14 cellular contexts compared by ENCODE assay signal in genomic region chr5:18740301-18740700, GRCh38.
DNase-seq lines count a peak whose midpoint lies in the region; ATAC-seq lines count a peak whose summit lies in the region.
"Had no signal": no experiment of that assay in that cellular context is flagged by ENCODE, and none has a peak within 500 bp of the region (broad histone marks: within the 10 kb centered on the region; RNA-seq: fewer than 3 reads in every experiment).

No MANE protein-coding gene starts in this region.

- no peak for DNase-seq in memory B cell (ENCODE audit: low spot score in 2 of 2)
- DNase-seq in activated T-helper 2 cell treated with anti-CD3 and anti-CD28 coated beads, Interferon-gamma antibody, Interleukin-2, Interleukin-4, amounts not matched to agents 10 μg/mL and 5 μg/mL and 100 μg/mL, durations not matched to agents 14 hours and 24 hours and 36 hours (ENCODE audit: low spot score) = no peak
- no peak for DNase-seq in NCI-H187 treated with DMSO at 0.1 percent for 48 hours (lab: John Stamatoyannopoulos, UW)
- DNase-seq: activated CD4-positive, CD25-positive, alpha-beta regulatory T cell; activated T-cell treated with anti-CD3 and anti-CD28 coated beads, Interleukin-2, amount 50 U/mL, for 1 hour; anterior cingulate cortex; NCI-H226; sigmoid colon had no signal

- no peaks in the 10 kb centered on the region for H3K9me3 Mint-ChIP-seq in memory B cell
- no peaks in the 10 kb centered on the region for H3K9me3 Mint-ChIP-seq in activated T-helper 2 cell treated with anti-CD3 and anti-CD28 coated beads, Interferon-gamma antibody, Interleukin-2, Interleukin-4, amounts not matched to agents 10 μg/mL and 5 μg/mL and 100 μg/mL, durations not matched to agents 14 hours and 24 hours and 36 hours
- H3K9me3 Mint-ChIP-seq: dendritic cell treated with granulocyte-macrophage colony-stimulating factor and Interleukin-4, amounts not matched to agents 40 ng/mL and 50 ng/mL, for 4 days; neural crest cell had no signal

- intact Hi-C loops in activated T-helper 2 cell treated with anti-CD3 and anti-CD28 coated beads, Interferon-gamma antibody, Interleukin-2, Interleukin-4, amounts not matched to agents 10 μg/mL and 5 μg/mL and 100 μg/mL, durations not matched to agents 14 hours and 24 hours and 36 hours (cut with micrococcal nuclease) = no loop called here

- ATAC-seq in GM18861 (IDR thresholded peaks at IDR 0.05; ENCODE audit: unreplicated experiment) (peak; percentile 37), HG02588 (IDR thresholded peaks at IDR 0.05; ENCODE audit: unreplicated experiment) (peak; percentile 36), HG03469 (IDR thresholded peaks at IDR 0.05; ENCODE audit: unreplicated experiment) (peak; percentile 37), memory B cell (ENCODE audit: low read depth) (no peak), HG03521 (IDR thresholded peaks at IDR 0.05; ENCODE audit: unreplicated experiment) (no peak)

- H3K4me1 Mint-ChIP-seq in memory B cell = peaks cover 31% of the 10 kb centered on the region
- peaks cover 47% of the 10 kb centered on the region for H3K4me1 Mint-ChIP-seq in activated T-helper 2 cell treated with anti-CD3 and anti-CD28 coated beads, Interferon-gamma antibody, Interleukin-2, Interleukin-4, amounts not matched to agents 10 μg/mL and 5 μg/mL and 100 μg/mL, durations not matched to agents 14 hours and 24 hours and 36 hours (ENCODE audit: low read depth)

- peaks cover 13% of the 10 kb centered on the region for H3K36me3 Mint-ChIP-seq in memory B cell
- H3K36me3 Mint-ChIP-seq in activated T-helper 2 cell treated with anti-CD3 and anti-CD28 coated beads, Interferon-gamma antibody, Interleukin-2, Interleukin-4, amounts not matched to agents 10 μg/mL and 5 μg/mL and 100 μg/mL, durations not matched to agents 14 hours and 24 hours and 36 hours (ENCODE audit: low read depth) = peaks cover 42% of the 10 kb centered on the region

- peak overlapping the region; percentile 48 for H3K27ac Mint-ChIP-seq in memory B cell
- no peak overlapping the region for H3K27ac Mint-ChIP-seq in activated T-helper 2 cell treated with anti-CD3 and anti-CD28 coated beads, Interferon-gamma antibody, Interleukin-2, Interleukin-4, amounts not matched to agents 10 μg/mL and 5 μg/mL and 100 μg/mL, durations not matched to agents 14 hours and 24 hours and 36 hours
- H3K27ac Mint-ChIP-seq: dendritic cell treated with granulocyte-macrophage colony-stimulating factor and Interleukin-4, amounts not matched to agents 40 ng/mL and 50 ng/mL, for 4 days had no signal

- H3K4me3 Mint-ChIP-seq in memory B cell = no peak overlapping the region
- no peak overlapping the region for H3K4me3 Mint-ChIP-seq in activated T-helper 2 cell treated with anti-CD3 and anti-CD28 coated beads, Interferon-gamma antibody, Interleukin-2, Interleukin-4, amounts not matched to agents 10 μg/mL and 5 μg/mL and 100 μg/mL, durations not matched to agents 14 hours and 24 hours and 36 hours (ENCODE audit: low read depth)
- H3K4me3 Mint-ChIP-seq: dendritic cell treated with granulocyte-macrophage colony-stimulating factor and Interleukin-4, amounts not matched to agents 40 ng/mL and 50 ng/mL, for 4 days; neural crest cell had no signal

- H3K27me3 Mint-ChIP-seq in memory B cell = no peaks in the 10 kb centered on the region
- no peaks in the 10 kb centered on the region for H3K27me3 Mint-ChIP-seq in activated T-helper 2 cell treated with anti-CD3 and anti-CD28 coated beads, Interferon-gamma antibody, Interleukin-2, Interleukin-4, amounts not matched to agents 10 μg/mL and 5 μg/mL and 100 μg/mL, durations not matched to agents 14 hours and 24 hours and 36 hours (ENCODE audit: low read depth)
- H3K27me3 Mint-ChIP-seq: dendritic cell treated with granulocyte-macrophage colony-stimulating factor and Interleukin-4, amounts not matched to agents 40 ng/mL and 50 ng/mL, for 4 days had no signal

Comparison
In these comparisons a context has a peak if more than half of its experiments do, and no peak if none do; other contexts are left out.
1. ATAC-seq: peak in GM18861 (single experiment), HG02588 (single experiment) and HG03469 (single experiment); none in memory B cell (single experiment) and HG03521 (single experiment).